Comparison of ENCODE assay signal across 7 cellular contexts in the genomic region with DNA sequence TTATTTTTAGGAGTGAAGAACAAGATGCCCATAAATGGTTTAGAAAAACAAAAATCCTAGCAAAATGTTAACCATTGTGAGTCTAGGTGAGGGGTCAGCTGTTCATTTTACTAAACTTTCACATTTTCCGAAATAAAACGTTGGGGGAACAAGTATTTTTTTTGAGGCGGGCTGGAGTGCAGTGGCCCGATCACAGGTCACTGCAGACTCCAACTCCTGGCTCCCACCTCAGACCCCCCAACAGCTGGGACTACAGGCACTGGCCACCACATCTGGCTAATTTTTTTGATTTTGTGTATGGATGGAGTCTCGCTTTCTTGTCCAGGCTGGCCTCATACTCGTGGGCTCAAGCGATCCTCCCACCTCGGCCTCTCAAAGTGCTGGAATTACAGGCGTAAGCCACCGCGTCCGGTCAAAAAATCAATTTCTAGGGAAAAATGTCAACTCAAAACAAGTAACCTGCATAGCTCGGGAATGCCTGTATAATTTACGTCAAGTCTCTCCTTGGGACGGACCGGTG. TPM values are rescaled to one million over a fixed set of nuclear protein-coding genes. Genes with fewer than 3 reads are reported as not detected.
DNase-seq lines count a peak whose midpoint lies in the region; ATAC-seq lines count a peak whose summit lies in the region.

No MANE protein-coding gene starts in this region.

- peak; percentile 43 for DNase-seq in OCI-M1 (lab: John Stamatoyannopoulos, UW)
- no peak for DNase-seq in kidney glomerular epithelial cell (lab: John Stamatoyannopoulos, UW)
- DNase-seq in NCI-H345 (lab: John Stamatoyannopoulos, UW), result no peak
- DNase-seq in HuH-7.5 (ENCODE audit: low spot score), result no peak

- no peaks in the 10 kb centered on the region for H3K9me3 ChIP-seq in esophagus (ENCODE audit: control insufficient read depth in 2 of 2, insufficient read depth in 1 of 2, low read depth in 1 of 2, low read length in 1 of 2)

- H3K36me3 ChIP-seq in esophagus (ENCODE audit: control insufficient read depth in 2 of 2, insufficient read depth in 2 of 2, low read length in 1 of 2) (no peaks in the 10 kb centered on the region), rectal smooth muscle tissue (ENCODE audit: control insufficient read depth, insufficient read depth, low read length) (peaks cover 3% of the 10 kb centered on the region)

- no peaks in the 10 kb centered on the region for H3K27me3 ChIP-seq in esophagus (ENCODE audit: control insufficient read depth in 1 of 2, insufficient read depth in 2 of 2, low read length in 2 of 2)
- no peaks in the 10 kb centered on the region for H3K27me3 ChIP-seq in rectal smooth muscle tissue (ENCODE audit: control insufficient read depth, insufficient read depth, low read length)

- peak overlapping the region; percentile 83 to 91 for H3K27ac ChIP-seq in esophagus (ENCODE audit: low read depth in 2 of 2, low read length in 1 of 2)
- peak overlapping the region; percentile 86 for H3K27ac ChIP-seq in rectal smooth muscle tissue (ENCODE audit: low read depth, low read length)

- ATAC-seq in GM21515 (IDR thresholded peaks at IDR 0.05; ENCODE audit: unreplicated experiment), result peak; percentile 4

- peak overlapping the region; percentile 70 for H3K9ac ChIP-seq in rectal smooth muscle tissue (ENCODE audit: low read length)

- 4 to 37% methylated on average over 16 of the region's 16 CpGs for WGBS in esophagus, 2 donors

- peak overlapping the region; percentile 39 to 64 for H3K4me3 ChIP-seq in esophagus (ENCODE audit: low read depth in 1 of 2, low read length in 2 of 2)
- peak overlapping the region; percentile 61 for H3K4me3 ChIP-seq in rectal smooth muscle tissue (ENCODE audit: low read length)

- H3K4me1 ChIP-seq in esophagus (ENCODE audit: control insufficient read depth in 2 of 2, insufficient read depth in 2 of 2, low read length in 1 of 2) (peaks cover 0 to 3% of the 10 kb centered on the region in 2 donors), rectal smooth muscle tissue (ENCODE audit: control insufficient read depth, insufficient read depth, low read length) (peaks cover 5% of the 10 kb centered on the region)

RNA-seq across cellular contexts. Expression of a gene that starts 0.7 kb away (rescaled TPM):
- 1 to 10 TPM; 8.1 to 8.2 TPM for polyA plus RNA-seq in esophagus
